ENCODE assay signal across 1 cellular context in genomic region chr16:2206780-2207433, GRCh38.
TF ChIP-seq lines count a peak whose summit lies in the region.

No MANE protein-coding gene starts in this region.

TF ChIP-seq in HepG2, 621 proteins besides CTCF, POLR2A, EP300 and RAD21:
- TF ChIP-seq RBFOX2 (IDR thresholded peaks at IDR 0.05; ENCODE audit: low read depth, low read length) (peak; percentile 62), ZBTB42 (CRISPR knock-in tag; IDR thresholded peaks at IDR 0.05) (no peak), ZNF550 (CRISPR knock-in tag; IDR thresholded peaks at IDR 0.05; ENCODE audit: borderline replicate concordance) (no peak), ARHGAP35 (CRISPR knock-in tag; IDR thresholded peaks at IDR 0.05; ENCODE audit: borderline replicate concordance) (no peak), RFXANK (CRISPR knock-in tag; IDR thresholded peaks at IDR 0.05) (no peak), MXI1 (IDR thresholded peaks at IDR 0.05; ENCODE audit: borderline replicate concordance, low read depth, low read length) (no peak), AGO2 (optimal IDR thresholded peaks at IDR 0.05; ENCODE audit: low read depth, low read length) (peak; percentile 76), ZNF33A (CRISPR knock-in tag; IDR thresholded peaks at IDR 0.05; ENCODE audit: borderline replicate concordance) (no peak), NR0B2 (CRISPR knock-in tag; IDR thresholded peaks at IDR 0.05) (no peak), SMAD3 (CRISPR knock-in tag; IDR thresholded peaks at IDR 0.05) (no peak)
- TF ChIP-seq, protein P1, sequence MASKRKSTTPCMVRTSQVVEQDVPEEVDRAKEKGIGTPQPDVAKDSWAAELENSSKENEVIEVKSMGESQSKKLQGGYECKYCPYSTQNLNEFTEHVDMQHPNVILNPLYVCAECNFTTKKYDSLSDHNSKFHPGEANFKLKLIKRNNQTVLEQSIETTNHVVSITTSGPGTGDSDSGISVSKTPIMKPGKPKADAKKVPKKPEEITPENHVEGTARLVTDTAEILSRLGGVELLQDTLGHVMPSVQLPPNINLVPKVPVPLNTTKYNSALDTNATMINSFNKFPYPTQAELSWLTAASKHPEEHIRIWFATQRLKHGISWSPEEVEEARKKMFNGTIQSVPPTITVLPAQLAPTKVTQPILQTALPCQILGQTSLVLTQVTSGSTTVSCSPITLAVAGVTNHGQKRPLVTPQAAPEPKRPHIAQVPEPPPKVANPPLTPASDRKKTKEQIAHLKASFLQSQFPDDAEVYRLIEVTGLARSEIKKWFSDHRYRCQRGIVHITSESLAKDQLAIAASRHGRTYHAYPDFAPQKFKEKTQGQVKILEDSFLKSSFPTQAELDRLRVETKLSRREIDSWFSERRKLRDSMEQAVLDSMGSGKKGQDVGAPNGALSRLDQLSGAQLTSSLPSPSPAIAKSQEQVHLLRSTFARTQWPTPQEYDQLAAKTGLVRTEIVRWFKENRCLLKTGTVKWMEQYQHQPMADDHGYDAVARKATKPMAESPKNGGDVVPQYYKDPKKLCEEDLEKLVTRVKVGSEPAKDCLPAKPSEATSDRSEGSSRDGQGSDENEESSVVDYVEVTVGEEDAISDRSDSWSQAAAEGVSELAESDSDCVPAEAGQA (IDR thresholded peaks at IDR 0.05; ENCODE audit: low read depth), result no peak
- TF ChIP-seq, protein P1 (CRISPR knock-in tag; IDR thresholded peaks at IDR 0.05; ENCODE audit: borderline replicate concordance), result no peak
